Comparison of ENCODE assay signal across 22 cellular contexts in the genomic region with DNA sequence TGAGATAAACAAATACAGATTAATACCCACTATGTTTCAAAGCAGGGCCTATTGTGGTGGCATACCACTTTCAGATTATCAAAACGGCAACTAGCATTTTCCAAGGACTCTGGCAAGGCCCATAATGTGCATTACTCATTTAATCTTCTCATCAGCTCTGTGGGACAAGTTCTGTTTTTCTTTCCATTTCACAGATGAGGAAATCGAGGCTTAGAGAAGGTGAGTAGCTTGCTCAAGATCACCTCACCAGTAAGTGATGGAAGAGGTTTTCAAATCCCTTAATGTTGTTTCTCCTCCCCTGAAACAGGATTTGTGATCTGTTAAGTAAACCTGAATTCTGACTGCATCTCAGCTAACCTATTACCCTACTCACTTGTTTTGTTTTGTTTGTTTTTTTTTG.
"Had no signal": no experiment of that assay in that cellular context is flagged by ENCODE, and none has a peak within 500 bp of the region (broad histone marks: within the 10 kb centered on the region; RNA-seq: fewer than 3 reads in every experiment).

No MANE protein-coding gene starts in this region.

- H3K9ac ChIP-seq: neural progenitor cell had no signal

- H3K4me2 ChIP-seq: neural progenitor cell had no signal

- H3K9me3 ChIP-seq: left lung, lower lobe of right lung, ovary, right atrium auricular region, stomach, suprapubic skin, tibial nerve, uterus had no signal

- ATAC-seq: left colon; left lung; lower lobe of right lung; naive thymus-derived CD8-positive, alpha-beta T cell; sciatic nerve; stimulated activated naive B cell treated with anti-CD40 and anti-IgM and Interleukin-4, amounts not matched to agents 10 μg/mL and 1 μg/mL and 100 μg/mL, for 72 hours; stimulated activated naive CD8-positive, alpha-beta T cell treated with anti-CD3 and anti-CD28 coated beads, Interleukin-15, Interleukin-2, amounts not matched to agents 100 U/mL and 50 U/mL, for 24 hours had no signal

- H3K36me3 ChIP-seq: left lung, lower lobe of right lung, neural progenitor cell, ovary, right atrium auricular region, stomach, suprapubic skin, tibial nerve, uterus had no signal

- H3K4me3 ChIP-seq: left lung, lower lobe of right lung, neural progenitor cell, ovary, right atrium auricular region, skin epidermis, stomach, suprapubic skin, tibial nerve, uterus had no signal

- H3K27me3 ChIP-seq: ovary, right atrium auricular region, stomach, suprapubic skin, tibial nerve, uterus had no signal

- H3K27ac ChIP-seq: left lung, lower lobe of right lung, neural progenitor cell, ovary, right atrium auricular region, stomach had no signal

- DNase-seq: immature natural killer cell; kidney; left colon; left lung; lower lobe of right lung; mesenchymal stem cell; naive thymus-derived CD8-positive, alpha-beta T cell; ovary; stimulated activated CD4-positive, alpha-beta T cell treated with anti-CD3 and anti-CD28 coated beads, Interleukin-12 subunit alpha, Interleukin-12 subunit beta, amount 100 ng/mL, for 4 hours; stimulated activated CD4-positive, alpha-beta T cell treated with anti-CD3 and anti-CD28 coated beads, Interleukin-15, amount 100 ng/mL, for 24 hours; stimulated activated CD4-positive, alpha-beta T cell treated with anti-CD3 and anti-CD28 coated beads, Interleukin-2, amount 100 ng/mL, for 24 hours; stimulated activated CD4-positive, alpha-beta T cell treated with anti-CD3 and anti-CD28 coated beads, Interleukin-4, amount 100 ng/mL, for 1 hour; stimulated activated naive B cell treated with anti-CD40 and anti-IgM and Interleukin-4, amounts not matched to agents 10 μg/mL and 1 μg/mL and 100 μg/mL, for 72 hours; stimulated activated naive CD8-positive, alpha-beta T cell treated with anti-CD3 and anti-CD28 coated beads, Interleukin-15, Interleukin-2, amounts not matched to agents 100 U/mL and 50 U/mL, for 24 hours; stomach; uterus had no signal

- H2AFZ ChIP-seq: neural progenitor cell had no signal

- H3K4me1 ChIP-seq: lower lobe of right lung, neural progenitor cell, uterus had no signal
